In genomic region chr14:93946104-93946503, GRCh38 we compare ENCODE assay signal across 16 cellular contexts. TPM values are rescaled to one million over a fixed set of nuclear protein-coding genes. Genes with fewer than 3 reads are reported as not detected.
A peak's percentile ranks its signal among the peaks of the same experiment; 100 is the strongest.
DNase-seq lines count a peak whose midpoint lies in the region; ATAC-seq and TF ChIP-seq lines count a peak whose summit lies in the region.
"Had no signal": no experiment of that assay in that cellular context is flagged by ENCODE, and none has a peak within 500 bp of the region (broad histone marks: within the 10 kb centered on the region; RNA-seq: fewer than 3 reads in every experiment).

No MANE protein-coding gene starts in this region.

- ATAC-seq in heart right ventricle (peak in 2 of 8 donors; percentile 57 to 63), Right ventricle myocardium inferior (no peak), GM18520 (IDR thresholded peaks at IDR 0.05; ENCODE audit: unreplicated experiment) (no peak)

- H3K4me3 ChIP-seq in heart right ventricle (no peak overlapping the region), brain microvascular endothelial cell (ENCODE audit: low read depth, low read length) (no peak overlapping the region)
- H3K4me3 ChIP-seq: ovary, suprapubic skin had no signal

- no peaks in the 10 kb centered on the region for H3K9me3 ChIP-seq in heart right ventricle
- H3K9me3 ChIP-seq: ovary, suprapubic skin had no signal

- in situ Hi-C loops in brain microvascular endothelial cell (cut with HindIII; ENCODE audit: low pct_ligation_motif_present, low sequenced_read_pairs), result no loop called here

- intact Hi-C loops in heart right ventricle (cut with DNase I) (loop anchor here in 4 of 10 donors (10.0 kb wide), 1 partner anchor 189 kb away; no protein-coding TSS in a partner anchor), Right ventricle myocardium inferior (cut with DNase I) (no loop called here)

- DNase-seq in heart right ventricle (no peak), Right ventricle myocardium inferior (ENCODE audit: missing footprints) (no peak), brain microvascular endothelial cell (peak; percentile 24), kidney tubule cell (ENCODE audit: low spot score) (peak; percentile 51), pons (ENCODE audit: low spot score) (no peak), cortex of kidney (lab: John Stamatoyannopoulos, UW) (no peak), NCI-H748 treated with DMSO at 0.1 percent for 48 hours (lab: John Stamatoyannopoulos, UW) (no peak)
- DNase-seq: activated B cell treated with CpG ODN at 0.5 μM for 24 hours; NCI-H1092 treated with DMSO at 0.1 percent for 48 hours; NCI-H345; OCI-M1; ovary; stimulated activated CD4-positive, alpha-beta T cell treated with anti-CD3 and anti-CD28 coated beads, Interleukin-15, amount 100 ng/mL, for 24 hours had no signal

- H3K27ac ChIP-seq in heart right ventricle, result peak overlapping the region in 7 of 10 donors; percentile 10 to 60 (median 47)
- no peak overlapping the region for H3K27ac ChIP-seq in brain microvascular endothelial cell
- H3K27ac ChIP-seq: ovary, suprapubic skin had no signal

- no peaks in the 10 kb centered on the region for H3K27me3 ChIP-seq in heart right ventricle
- H3K27me3 ChIP-seq in brain microvascular endothelial cell (replicated peaks), result no peaks in the 10 kb centered on the region
- H3K27me3 ChIP-seq: ovary, suprapubic skin had no signal

- H3K36me3 ChIP-seq in heart right ventricle (peaks cover 0 to 82% (median 27%) of the 10 kb centered on the region in 9 donors), brain microvascular endothelial cell (replicated peaks) (no peaks in the 10 kb centered on the region)
- H3K36me3 ChIP-seq: ovary, suprapubic skin had no signal

- TF ChIP-seq CTCF in heart right ventricle (IDR thresholded peaks at IDR 0.05) (no peak), brain microvascular endothelial cell (IDR thresholded peaks at IDR 0.05; ENCODE audit: low read depth, low read length, missing control alignments) (no peak)

- 46 to 66% methylated on average over 6 of the region's 6 CpGs for WGBS in heart right ventricle, 2 donors

- H3K4me1 ChIP-seq in heart right ventricle, result peaks cover 0 to 43% (median 13%) of the 10 kb centered on the region in 9 donors
- H3K4me1 ChIP-seq: suprapubic skin had no signal

RNA-seq across cellular contexts. Expression of gene FAM181A, which starts 19.0 kb away (rescaled TPM):
- total RNA-seq in heart right ventricle (not detected), Right ventricle myocardium inferior (not detected)
- polyA plus RNA-seq in heart right ventricle, result not detected
- total RNA-seq: activated B cell treated with CpG ODN at 0.5 μM for 24 hours, mononuclear cell, suprapubic skin had no signal
- polyA plus RNA-seq: ovary had no signal

RNA-seq across cellular contexts. Expression of gene ASB2, which starts 30.3 kb away (rescaled TPM):
- total RNA-seq in heart right ventricle (100 to 1,000 TPM in 9 of 10 donors, 10 to 100 TPM in 1; 85.7 to 253 (median 168) TPM), Right ventricle myocardium inferior (294 TPM)
- polyA plus RNA-seq in heart right ventricle, result 100 to 1,000 TPM in 1 of 2 donors, 10 to 100 TPM in 1; 19.6 to 374 TPM

RNA-seq across cellular contexts. Expression of gene CCDC197, which starts 51.0 kb away (rescaled TPM):
- 1 to 10 TPM in 3 of 10 donors, under 1 TPM in 6, not detected in 1; 0.40 to 1.6 (median 0.75) TPM for total RNA-seq in heart right ventricle
- polyA plus RNA-seq in heart right ventricle, result 1 to 10 TPM in 1 of 2 donors, not detected in 1; 1.3 TPM
- 0.84 TPM for total RNA-seq in Right ventricle myocardium inferior
- total RNA-seq: activated B cell treated with CpG ODN at 0.5 μM for 24 hours, mononuclear cell, ovary, suprapubic skin had no signal
- polyA plus RNA-seq: ovary had no signal

Comparison
In these comparisons a context has a peak if more than half of its experiments do, and no peak if none do; other contexts are left out.
1. DNase-seq: peak in brain microvascular endothelial cell (single experiment) and kidney tubule cell (single experiment); none in heart right ventricle (0 of 2), Right ventricle myocardium inferior (single experiment), pons (single experiment), cortex of kidney (single experiment) and NCI-H748 treated with DMSO at 0.1 percent for 48 hours (single experiment).